In the genomic region with DNA sequence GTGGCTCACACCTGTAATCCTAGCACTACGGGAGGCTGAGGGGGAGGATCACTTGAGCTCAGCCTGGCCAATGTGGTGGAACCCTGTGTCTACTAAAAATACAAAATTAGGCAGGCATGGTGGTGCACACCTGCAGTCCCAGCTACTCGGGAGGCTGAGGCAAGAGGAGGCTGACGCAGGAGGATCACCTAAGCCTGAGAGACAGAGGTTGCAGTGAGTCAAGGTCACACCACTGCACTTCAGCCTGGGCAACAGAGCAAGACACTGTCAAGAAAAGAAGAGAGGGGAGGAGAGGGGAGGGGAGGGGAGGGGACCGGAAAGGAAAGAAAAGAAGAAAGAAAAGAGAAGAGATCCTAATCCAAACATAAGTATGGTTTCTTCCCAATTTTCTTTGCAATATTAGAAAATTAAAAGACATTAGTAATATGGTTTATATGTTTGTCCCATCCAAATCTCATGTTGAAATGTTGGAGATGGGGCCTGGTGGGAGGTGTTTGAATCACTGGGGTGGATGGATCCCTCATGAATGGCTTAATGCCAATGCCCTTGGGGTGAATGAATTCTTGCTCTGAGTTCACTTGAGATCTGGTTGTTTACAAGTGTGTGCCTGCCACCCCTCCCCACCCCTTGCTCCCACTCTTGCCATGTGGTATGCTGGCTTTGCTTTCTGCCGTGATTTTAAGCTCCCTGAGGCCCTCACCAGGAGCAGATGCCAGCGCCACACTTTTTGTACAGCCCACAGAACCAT, we compare ENCODE assay signal across 2 cellular contexts.
A peak's percentile ranks its signal among the peaks of the same experiment; 100 is the strongest.
TF ChIP-seq lines count a peak whose summit lies in the region.

No MANE protein-coding gene starts in this region.

TF ChIP-seq in IMR-90, 13 proteins besides CTCF, POLR2A, EP300 and RAD21:
- TF ChIP-seq FOS (IDR thresholded peaks at IDR 0.05; ENCODE audit: low read depth, low read length) (no peak), CEBPB (IDR thresholded peaks at IDR 0.05; ENCODE audit: low read depth, low read length) (no peak), BHLHE40 (IDR thresholded peaks at IDR 0.05; ENCODE audit: low read depth, low read length) (no peak), RFX5 (IDR thresholded peaks at IDR 0.05; ENCODE audit: low read depth, low read length) (no peak), MXI1 (IDR thresholded peaks at IDR 0.05; ENCODE audit: borderline replicate concordance, low read depth, low read length) (no peak), NFE2L2 (IDR thresholded peaks at IDR 0.05; ENCODE audit: low read depth, low read length) (no peak), MAZ (IDR thresholded peaks at IDR 0.05; ENCODE audit: borderline replicate concordance, low read depth, low read length) (no peak), SMC3 (IDR thresholded peaks at IDR 0.05; ENCODE audit: low read depth, low read length) (no peak), MAFK (IDR thresholded peaks at IDR 0.05; ENCODE audit: low read depth, low read length) (no peak), RCOR1 (IDR thresholded peaks at IDR 0.05; ENCODE audit: insufficient replicate concordance, low read length) (no peak), CHD1 (IDR thresholded peaks at IDR 0.05; ENCODE audit: low read depth, low read length) (no peak)
- TF ChIP-seq, protein P1, sequence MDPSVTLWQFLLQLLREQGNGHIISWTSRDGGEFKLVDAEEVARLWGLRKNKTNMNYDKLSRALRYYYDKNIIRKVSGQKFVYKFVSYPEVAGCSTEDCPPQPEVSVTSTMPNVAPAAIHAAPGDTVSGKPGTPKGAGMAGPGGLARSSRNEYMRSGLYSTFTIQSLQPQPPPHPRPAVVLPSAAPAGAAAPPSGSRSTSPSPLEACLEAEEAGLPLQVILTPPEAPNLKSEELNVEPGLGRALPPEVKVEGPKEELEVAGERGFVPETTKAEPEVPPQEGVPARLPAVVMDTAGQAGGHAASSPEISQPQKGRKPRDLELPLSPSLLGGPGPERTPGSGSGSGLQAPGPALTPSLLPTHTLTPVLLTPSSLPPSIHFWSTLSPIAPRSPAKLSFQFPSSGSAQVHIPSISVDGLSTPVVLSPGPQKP (IDR thresholded peaks at IDR 0.05; ENCODE audit: borderline replicate concordance, low read depth, low read length): no peak
- TF ChIP-seq, protein P2, sequence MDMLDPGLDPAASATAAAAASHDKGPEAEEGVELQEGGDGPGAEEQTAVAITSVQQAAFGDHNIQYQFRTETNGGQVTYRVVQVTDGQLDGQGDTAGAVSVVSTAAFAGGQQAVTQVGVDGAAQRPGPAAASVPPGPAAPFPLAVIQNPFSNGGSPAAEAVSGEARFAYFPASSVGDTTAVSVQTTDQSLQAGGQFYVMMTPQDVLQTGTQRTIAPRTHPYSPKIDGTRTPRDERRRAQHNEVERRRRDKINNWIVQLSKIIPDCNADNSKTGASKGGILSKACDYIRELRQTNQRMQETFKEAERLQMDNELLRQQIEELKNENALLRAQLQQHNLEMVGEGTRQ (IDR thresholded peaks at IDR 0.05; ENCODE audit: low read depth, low read length): no peak

TF ChIP-seq in WTC11, 78 proteins besides CTCF, POLR2A, EP300 and RAD21:
- TF ChIP-seq, protein P3, sequence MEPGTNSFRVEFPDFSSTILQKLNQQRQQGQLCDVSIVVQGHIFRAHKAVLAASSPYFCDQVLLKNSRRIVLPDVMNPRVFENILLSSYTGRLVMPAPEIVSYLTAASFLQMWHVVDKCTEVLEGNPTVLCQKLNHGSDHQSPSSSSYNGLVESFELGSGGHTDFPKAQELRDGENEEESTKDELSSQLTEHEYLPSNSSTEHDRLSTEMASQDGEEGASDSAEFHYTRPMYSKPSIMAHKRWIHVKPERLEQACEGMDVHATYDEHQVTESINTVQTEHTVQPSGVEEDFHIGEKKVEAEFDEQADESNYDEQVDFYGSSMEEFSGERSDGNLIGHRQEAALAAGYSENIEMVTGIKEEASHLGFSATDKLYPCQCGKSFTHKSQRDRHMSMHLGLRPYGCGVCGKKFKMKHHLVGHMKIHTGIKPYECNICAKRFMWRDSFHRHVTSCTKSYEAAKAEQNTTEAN (CRISPR knock-in tag; IDR thresholded peaks at IDR 0.05): no peak
- TF ChIP-seq, protein P4, sequence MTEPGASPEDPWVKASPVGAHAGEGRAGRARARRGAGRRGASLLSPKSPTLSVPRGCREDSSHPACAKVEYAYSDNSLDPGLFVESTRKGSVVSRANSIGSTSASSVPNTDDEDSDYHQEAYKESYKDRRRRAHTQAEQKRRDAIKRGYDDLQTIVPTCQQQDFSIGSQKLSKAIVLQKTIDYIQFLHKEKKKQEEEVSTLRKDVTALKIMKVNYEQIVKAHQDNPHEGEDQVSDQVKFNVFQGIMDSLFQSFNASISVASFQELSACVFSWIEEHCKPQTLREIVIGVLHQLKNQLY (CRISPR knock-in tag; IDR thresholded peaks at IDR 0.05): no peak
- TF ChIP-seq, protein P5, sequence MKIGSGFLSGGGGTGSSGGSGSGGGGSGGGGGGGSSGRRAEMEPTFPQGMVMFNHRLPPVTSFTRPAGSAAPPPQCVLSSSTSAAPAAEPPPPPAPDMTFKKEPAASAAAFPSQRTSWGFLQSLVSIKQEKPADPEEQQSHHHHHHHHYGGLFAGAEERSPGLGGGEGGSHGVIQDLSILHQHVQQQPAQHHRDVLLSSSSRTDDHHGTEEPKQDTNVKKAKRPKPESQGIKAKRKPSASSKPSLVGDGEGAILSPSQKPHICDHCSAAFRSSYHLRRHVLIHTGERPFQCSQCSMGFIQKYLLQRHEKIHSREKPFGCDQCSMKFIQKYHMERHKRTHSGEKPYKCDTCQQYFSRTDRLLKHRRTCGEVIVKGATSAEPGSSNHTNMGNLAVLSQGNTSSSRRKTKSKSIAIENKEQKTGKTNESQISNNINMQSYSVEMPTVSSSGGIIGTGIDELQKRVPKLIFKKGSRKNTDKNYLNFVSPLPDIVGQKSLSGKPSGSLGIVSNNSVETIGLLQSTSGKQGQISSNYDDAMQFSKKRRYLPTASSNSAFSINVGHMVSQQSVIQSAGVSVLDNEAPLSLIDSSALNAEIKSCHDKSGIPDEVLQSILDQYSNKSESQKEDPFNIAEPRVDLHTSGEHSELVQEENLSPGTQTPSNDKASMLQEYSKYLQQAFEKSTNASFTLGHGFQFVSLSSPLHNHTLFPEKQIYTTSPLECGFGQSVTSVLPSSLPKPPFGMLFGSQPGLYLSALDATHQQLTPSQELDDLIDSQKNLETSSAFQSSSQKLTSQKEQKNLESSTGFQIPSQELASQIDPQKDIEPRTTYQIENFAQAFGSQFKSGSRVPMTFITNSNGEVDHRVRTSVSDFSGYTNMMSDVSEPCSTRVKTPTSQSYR (CRISPR knock-in tag; IDR thresholded peaks at IDR 0.05): no peak
- TF ChIP-seq ZBTB21 (CRISPR knock-in tag; IDR thresholded peaks at IDR 0.05; ENCODE audit: borderline replicate concordance) (no peak), ATF1 (CRISPR knock-in tag; IDR thresholded peaks at IDR 0.05) (no peak), ZNF121 (CRISPR knock-in tag; IDR thresholded peaks at IDR 0.05) (peak; percentile 61; the same call in 1 of the 2 replicates), EMX1 (CRISPR knock-in tag; IDR thresholded peaks at IDR 0.05) (no peak)
- TF ChIP-seq, protein P6, sequence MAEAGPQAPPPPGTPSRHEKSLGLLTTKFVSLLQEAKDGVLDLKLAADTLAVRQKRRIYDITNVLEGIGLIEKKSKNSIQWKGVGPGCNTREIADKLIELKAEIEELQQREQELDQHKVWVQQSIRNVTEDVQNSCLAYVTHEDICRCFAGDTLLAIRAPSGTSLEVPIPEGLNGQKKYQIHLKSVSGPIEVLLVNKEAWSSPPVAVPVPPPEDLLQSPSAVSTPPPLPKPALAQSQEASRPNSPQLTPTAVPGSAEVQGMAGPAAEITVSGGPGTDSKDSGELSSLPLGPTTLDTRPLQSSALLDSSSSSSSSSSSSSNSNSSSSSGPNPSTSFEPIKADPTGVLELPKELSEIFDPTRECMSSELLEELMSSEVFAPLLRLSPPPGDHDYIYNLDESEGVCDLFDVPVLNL (CRISPR knock-in tag; IDR thresholded peaks at IDR 0.05; ENCODE audit: borderline replicate concordance, low read depth): no peak
